9 cellular contexts compared by ENCODE assay signal in the genomic region with DNA sequence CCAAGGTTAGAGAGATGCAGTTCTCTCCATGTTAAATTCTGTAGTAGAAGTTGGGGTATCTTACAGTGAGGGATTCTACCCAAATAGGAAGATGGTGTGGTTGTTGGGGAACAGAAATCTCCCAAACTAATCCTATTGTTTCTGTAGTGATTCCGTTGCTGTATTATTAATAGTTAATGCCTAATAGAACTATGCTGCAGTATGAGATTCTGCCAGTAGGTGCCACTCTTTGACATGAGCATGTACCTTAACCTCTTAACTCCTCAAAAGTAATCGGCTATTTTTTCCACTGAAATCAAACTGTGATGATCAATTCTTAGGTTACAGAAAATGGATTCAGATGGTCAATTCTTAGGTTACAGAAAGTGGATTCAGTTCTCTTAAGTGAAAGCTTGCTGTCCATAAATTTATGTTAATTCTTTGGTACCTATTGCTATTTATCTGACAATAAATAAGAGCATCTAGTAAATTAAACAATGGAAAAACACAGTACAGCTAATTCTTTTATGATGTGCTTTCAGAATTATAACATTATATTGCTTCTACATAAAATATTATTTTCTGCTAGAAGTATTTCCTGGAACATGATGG.
DNase-seq lines count a peak whose midpoint lies in the region; ATAC-seq and TF ChIP-seq lines count a peak whose summit lies in the region.
"Had no signal": no experiment of that assay in that cellular context is flagged by ENCODE, and none has a peak within 500 bp of the region (broad histone marks: within the 10 kb centered on the region; RNA-seq: fewer than 3 reads in every experiment).

No MANE protein-coding gene starts in this region.

- TF ChIP-seq POLR2A in GM18505 (IDR thresholded peaks at IDR 0.05; ENCODE audit: borderline replicate concordance, extremely low read depth, insufficient read depth, insufficient read length) = no peak

- peak; percentile 51 for TF ChIP-seq CTCF in fibroblast of villous mesenchyme (IDR thresholded peaks at IDR 0.05; ENCODE audit: insufficient read depth, low read depth, low read length)

- in situ Hi-C loops in SK-MEL-5 (cut with HindIII; ENCODE audit: low pct_unique_long_range_greater_than_20kb, low sequenced_read_pairs) = no loop called here

- ATAC-seq in HG02623 (IDR thresholded peaks at IDR 0.05; ENCODE audit: unreplicated experiment) (no peak), GM18505 (IDR thresholded peaks at IDR 0.05; ENCODE audit: unreplicated experiment) (no peak)

- peak; percentile 17 for DNase-seq in stimulated activated CD8-positive, alpha-beta memory T cell treated with anti-CD3 and anti-CD28 coated beads, Interleukin-4, amount 100 ng/mL, for 24 hours (ENCODE audit: low read depth)
- DNase-seq in stimulated activated CD8-positive, alpha-beta memory T cell treated with anti-CD3 and anti-CD28 coated beads, Interleukin-4, amount 100 ng/mL, for 48 hours = no peak
- peak; percentile 63 for DNase-seq in SK-MEL-5 (ENCODE audit: low read depth, low spot score)
- peak; percentile 35 for DNase-seq in fibroblast of villous mesenchyme (ENCODE audit: low read depth)
- DNase-seq in ecto neural progenitor cell (ENCODE audit: low spot score) = no peak
- no peak for DNase-seq in KG1 (lab: John Stamatoyannopoulos, UW)
- DNase-seq: hippocampal formation had no signal

- no peak overlapping the region for H3K4me3 ChIP-seq in fibroblast of villous mesenchyme (ENCODE audit: low read depth, low read length)

Comparison
In these comparisons a context has a peak if more than half of its experiments do, and no peak if none do; other contexts are left out.
1. DNase-seq: peak in stimulated activated CD8-positive, alpha-beta memory T cell treated with anti-CD3 and anti-CD28 coated beads, Interleukin-4, amount 100 ng/mL, for 24 hours (single experiment), SK-MEL-5 (single experiment) and fibroblast of villous mesenchyme (single experiment); none in stimulated activated CD8-positive, alpha-beta memory T cell treated with anti-CD3 and anti-CD28 coated beads, Interleukin-4, amount 100 ng/mL, for 48 hours (single experiment), ecto neural progenitor cell (single experiment) and KG1 (single experiment).